In the genomic region with DNA sequence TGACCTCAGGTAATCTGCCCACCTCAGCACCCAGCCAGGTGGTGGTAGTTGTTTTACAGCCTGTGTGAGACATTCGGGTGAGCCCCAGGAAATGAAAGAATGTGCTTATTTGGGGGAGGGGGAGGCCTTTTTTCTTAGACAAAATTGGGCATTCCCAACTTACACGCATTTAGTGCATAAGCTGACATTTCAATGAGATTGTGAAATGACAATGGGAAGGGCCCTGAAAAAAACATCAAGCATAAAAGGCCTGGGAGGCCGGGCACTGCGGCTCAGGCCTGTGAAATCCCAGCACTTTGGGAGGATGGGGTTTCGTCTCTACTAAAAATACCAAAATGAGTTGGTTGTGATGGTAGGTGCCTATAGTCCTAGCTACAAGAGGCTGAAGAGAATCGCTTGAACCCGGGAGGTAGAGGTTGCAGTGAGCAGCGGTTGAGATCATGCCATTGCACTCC, we compare ENCODE assay signal across 7 cellular contexts. TPM values are rescaled to one million over a fixed set of nuclear protein-coding genes. Genes with fewer than 3 reads are reported as not detected.
DNase-seq lines count a peak whose midpoint lies in the region; ATAC-seq and TF ChIP-seq lines count a peak whose summit lies in the region.
"Had no signal": no experiment of that assay in that cellular context is flagged by ENCODE, and none has a peak within 500 bp of the region (broad histone marks: within the 10 kb centered on the region; RNA-seq: fewer than 3 reads in every experiment).

No MANE protein-coding gene starts in this region.

- no peaks in the 10 kb centered on the region for H3K9me2 ChIP-seq in Loucy (replicated peaks; ENCODE audit: low read depth, low read length)

- H3F3A ChIP-seq in Loucy (ENCODE audit: low read depth): peaks cover 16% of the 10 kb centered on the region; the same call in 1 of the 2 replicates

- H4K20me1 ChIP-seq in Loucy (ENCODE audit: insufficient read depth, low read length, poor library complexity, severe bottlenecking): peaks cover 51% of the 10 kb centered on the region

- no peak overlapping the region for H3K9ac ChIP-seq in Loucy (ENCODE audit: low read depth, low read length, poor library complexity, severe bottlenecking)

- peaks cover 33% of the 10 kb centered on the region for H3K4me1 ChIP-seq in Loucy (ENCODE audit: insufficient read depth, low read length, poor library complexity, severe bottlenecking)

- TF ChIP-seq CTCF in Loucy (conservative IDR thresholded peaks at IDR 0.05; ENCODE audit: low read length): no peak

- no peak for ATAC-seq in HG03354 (IDR thresholded peaks at IDR 0.05; ENCODE audit: poor library complexity, severe bottlenecking, unreplicated experiment)

- H3K9me3 ChIP-seq in Loucy (ENCODE audit: insufficient read depth, low read depth, low read length): no peaks in the 10 kb centered on the region

- DNase-seq in DMS 273 (lab: John Stamatoyannopoulos, UW; ENCODE audit: unreplicated experiment) (peak; percentile 77), cerebellar cortex (ENCODE audit: low spot score) (peak; percentile 63), AG08396 (ENCODE audit: low spot score) (no peak), mesenteric fat pad (ENCODE audit: low spot score) (no peak)
- DNase-seq: activated gamma-delta T cell treated with Interleukin-2 at 50 U/mL for 16 hours had no signal

- H3K79me2 ChIP-seq in Loucy (ENCODE audit: insufficient read depth, low read length): peaks cover 51% of the 10 kb centered on the region

- H3K36me3 ChIP-seq in Loucy (ENCODE audit: insufficient read depth, low read length): peaks cover 52% of the 10 kb centered on the region

- peak overlapping the region; percentile 92 for H3K4me2 ChIP-seq in Loucy (ENCODE audit: low read depth, low read length, poor library complexity, severe bottlenecking)

- H3K4me3 ChIP-seq in Loucy (ENCODE audit: low read length, poor library complexity, severe bottlenecking): no peak overlapping the region

- no peak overlapping the region for H2AFZ ChIP-seq in Loucy (ENCODE audit: low read length)

- peaks cover 8% of the 10 kb centered on the region for H3K27me3 ChIP-seq in Loucy (ENCODE audit: insufficient read depth, low read length, poor library complexity, severe bottlenecking)

RNA-seq across cellular contexts. Expression of a gene that starts 5.0 kb away (rescaled TPM):
- total RNA-seq in mesenteric fat pad: 223 TPM

RNA-seq across cellular contexts. Expression of a gene that starts 5.4 kb away (rescaled TPM):
- 14.5 TPM for total RNA-seq in mesenteric fat pad

RNA-seq across cellular contexts. Expression of a gene that starts 38.1 kb away (rescaled TPM):
- 8.4 TPM for total RNA-seq in mesenteric fat pad

RNA-seq across cellular contexts. Expression of a gene that starts 38.3 kb away (rescaled TPM):
- 14.7 TPM for total RNA-seq in mesenteric fat pad

RNA-seq across cellular contexts. Expression of a gene that starts 54.3 kb away (rescaled TPM):
- total RNA-seq in mesenteric fat pad: not detected

Comparison
In these comparisons a context has a peak if more than half of its experiments do, and no peak if none do; other contexts are left out.
1. DNase-seq: peak in DMS 273 (single experiment) and cerebellar cortex (single experiment); none in AG08396 (single experiment) and mesenteric fat pad (single experiment).